ENCODE assay signal across 1 cellular context in the genomic region with DNA sequence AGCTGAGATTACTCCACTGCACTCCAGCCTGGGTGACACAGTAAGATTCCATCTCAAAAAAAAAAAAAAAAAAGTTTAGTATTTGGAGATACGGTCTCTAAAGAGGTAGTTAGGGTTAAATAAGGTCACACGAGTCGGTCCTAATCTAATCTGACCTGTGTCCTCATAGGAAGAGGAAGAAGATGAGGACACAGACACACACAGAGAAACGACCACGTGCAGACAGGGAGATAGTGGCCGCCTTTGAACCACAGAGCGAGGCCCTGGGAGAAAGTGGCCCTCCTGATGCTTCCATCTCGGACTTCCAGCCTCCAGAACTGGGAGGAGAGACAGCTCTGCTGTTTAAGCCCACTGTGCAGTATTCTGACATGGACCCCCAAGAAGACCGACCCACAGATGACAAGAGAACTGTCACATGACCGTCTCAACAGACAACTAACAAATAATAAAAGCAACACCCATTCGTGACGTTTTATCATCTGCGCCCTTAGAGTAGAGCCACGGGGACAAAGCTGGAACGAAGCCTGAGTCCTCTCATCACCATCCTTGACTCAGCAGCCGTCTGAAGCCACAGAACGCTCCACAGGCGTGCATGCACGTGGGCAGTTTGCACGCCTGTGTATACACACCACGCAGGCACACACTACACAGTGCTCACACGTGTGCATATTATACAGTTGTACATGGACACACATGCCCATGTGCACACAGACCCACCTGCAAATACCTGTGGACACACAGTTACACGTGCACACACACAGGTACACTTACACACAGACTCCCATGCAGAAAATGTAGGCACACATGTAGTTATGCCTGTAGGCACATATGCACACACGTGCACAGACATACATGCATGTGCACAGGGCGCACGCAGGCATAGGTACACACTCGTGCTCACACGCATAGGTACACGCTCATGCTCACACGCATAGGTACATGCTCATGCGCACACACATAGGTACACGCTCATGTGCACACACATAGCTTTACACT.
TF ChIP-seq lines count a peak whose summit lies in the region.

No MANE protein-coding gene starts in this region.

TF ChIP-seq in K562, 482 proteins besides CTCF, POLR2A, EP300 and RAD21 (continued from another document and continues in another):
- TF ChIP-seq, protein P1, sequence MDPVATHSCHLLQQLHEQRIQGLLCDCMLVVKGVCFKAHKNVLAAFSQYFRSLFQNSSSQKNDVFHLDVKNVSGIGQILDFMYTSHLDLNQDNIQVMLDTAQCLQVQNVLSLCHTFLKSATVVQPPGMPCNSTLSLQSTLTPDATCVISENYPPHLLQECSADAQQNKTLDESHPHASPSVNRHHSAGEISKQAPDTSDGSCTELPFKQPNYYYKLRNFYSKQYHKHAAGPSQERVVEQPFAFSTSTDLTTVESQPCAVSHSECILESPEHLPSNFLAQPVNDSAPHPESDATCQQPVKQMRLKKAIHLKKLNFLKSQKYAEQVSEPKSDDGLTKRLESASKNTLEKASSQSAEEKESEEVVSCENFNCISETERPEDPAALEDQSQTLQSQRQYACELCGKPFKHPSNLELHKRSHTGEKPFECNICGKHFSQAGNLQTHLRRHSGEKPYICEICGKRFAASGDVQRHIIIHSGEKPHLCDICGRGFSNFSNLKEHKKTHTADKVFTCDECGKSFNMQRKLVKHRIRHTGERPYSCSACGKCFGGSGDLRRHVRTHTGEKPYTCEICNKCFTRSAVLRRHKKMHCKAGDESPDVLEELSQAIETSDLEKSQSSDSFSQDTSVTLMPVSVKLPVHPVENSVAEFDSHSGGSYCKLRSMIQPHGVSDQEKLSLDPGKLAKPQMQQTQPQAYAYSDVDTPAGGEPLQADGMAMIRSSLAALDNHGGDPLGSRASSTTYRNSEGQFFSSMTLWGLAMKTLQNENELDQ (CRISPR knock-in tag; IDR thresholded peaks at IDR 0.05; ENCODE audit: borderline replicate concordance): no peak
- TF ChIP-seq ZNF282 (CRISPR knock-in tag; IDR thresholded peaks at IDR 0.05): peak; percentile 79; the same call in 1 of the 2 replicates
- TF ChIP-seq ZNF124 (CRISPR knock-in tag; IDR thresholded peaks at IDR 0.05): no peak
- no peak for TF ChIP-seq DMBX1 (CRISPR knock-in tag; IDR thresholded peaks at IDR 0.05; ENCODE audit: borderline replicate concordance)
- TF ChIP-seq BRCA1 (IDR thresholded peaks at IDR 0.05): no peak
- no peak for TF ChIP-seq BRCA1 (CRISPR knock-in tag; IDR thresholded peaks at IDR 0.05)
- no peak for TF ChIP-seq MIER1 (IDR thresholded peaks at IDR 0.05; ENCODE audit: low read depth)
- no peak for TF ChIP-seq JUND (IDR thresholded peaks at IDR 0.05; ENCODE audit: borderline replicate concordance, low read depth, low read length)
- TF ChIP-seq JUND (tag; IDR thresholded peaks at IDR 0.05; ENCODE audit: borderline replicate concordance, low read depth, low read length): peak; percentile 46; the same call in 2 of the 3 replicates
- TF ChIP-seq, protein P2, sequence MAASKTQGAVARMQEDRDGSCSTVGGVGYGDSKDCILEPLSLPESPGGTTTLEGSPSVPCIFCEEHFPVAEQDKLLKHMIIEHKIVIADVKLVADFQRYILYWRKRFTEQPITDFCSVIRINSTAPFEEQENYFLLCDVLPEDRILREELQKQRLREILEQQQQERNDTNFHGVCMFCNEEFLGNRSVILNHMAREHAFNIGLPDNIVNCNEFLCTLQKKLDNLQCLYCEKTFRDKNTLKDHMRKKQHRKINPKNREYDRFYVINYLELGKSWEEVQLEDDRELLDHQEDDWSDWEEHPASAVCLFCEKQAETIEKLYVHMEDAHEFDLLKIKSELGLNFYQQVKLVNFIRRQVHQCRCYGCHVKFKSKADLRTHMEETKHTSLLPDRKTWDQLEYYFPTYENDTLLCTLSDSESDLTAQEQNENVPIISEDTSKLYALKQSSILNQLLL (CRISPR knock-in tag; IDR thresholded peaks at IDR 0.05; ENCODE audit: borderline replicate concordance): no peak
- TF ChIP-seq SOX6 (IDR thresholded peaks at IDR 0.05): peak; percentile 79
- TF ChIP-seq PHF21A (IDR thresholded peaks at IDR 0.05; ENCODE audit: borderline replicate concordance, low read depth): no peak
- TF ChIP-seq, protein P3, sequence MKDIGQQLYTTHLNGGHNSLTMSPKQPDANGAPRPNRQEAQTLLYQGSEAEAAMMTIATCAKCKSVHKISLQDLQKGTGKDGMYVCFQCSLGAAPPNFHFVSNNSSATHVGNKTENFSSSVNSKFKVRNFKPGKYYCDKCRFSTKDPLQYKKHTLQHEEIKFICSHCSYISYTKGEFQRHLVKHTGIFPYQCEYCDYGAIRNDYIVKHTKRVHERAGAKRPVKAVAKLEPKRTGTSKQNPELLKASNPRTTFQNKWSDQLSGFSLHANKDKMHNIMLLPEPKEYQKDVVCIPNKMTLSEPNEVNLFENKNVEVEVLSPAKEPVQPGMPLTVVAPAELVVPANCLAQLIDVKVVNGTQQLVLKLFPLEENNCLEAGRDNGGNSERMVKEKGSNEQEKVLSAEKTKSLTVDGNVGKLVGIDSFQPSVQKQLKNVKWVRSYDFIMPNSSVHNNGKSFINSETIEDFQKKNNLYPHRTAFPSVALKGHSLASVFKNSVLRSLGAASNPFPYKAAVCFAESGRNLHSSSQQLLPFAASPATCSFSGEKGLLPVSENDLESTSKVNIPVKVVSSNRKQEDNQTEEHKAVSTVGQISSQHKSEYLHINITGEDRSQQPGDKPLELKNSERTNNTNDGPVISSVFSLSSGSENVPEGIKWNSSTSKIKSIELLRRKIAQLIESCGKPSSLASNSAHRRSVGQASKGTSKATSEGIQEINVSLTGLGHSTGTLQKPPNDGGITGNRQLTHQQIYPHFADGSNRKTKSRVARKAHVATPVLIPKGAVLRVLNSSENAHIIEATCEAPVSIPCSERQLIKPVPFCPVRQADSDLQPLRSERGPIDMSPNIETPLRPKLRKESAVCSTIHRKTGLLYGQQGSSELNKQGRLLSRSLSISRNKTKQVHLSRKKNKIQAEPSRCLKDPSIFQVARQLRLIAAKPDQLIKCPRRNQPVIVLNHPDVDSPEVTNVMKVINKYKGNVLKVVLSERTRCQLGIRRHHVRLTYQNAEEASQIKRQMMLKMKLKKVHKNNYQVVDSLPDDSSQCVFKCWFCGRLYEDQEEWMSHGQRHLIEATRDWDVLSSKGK (CRISPR knock-in tag; IDR thresholded peaks at IDR 0.05): no peak
- TF ChIP-seq PTTG1 (tag; IDR thresholded peaks at IDR 0.05; ENCODE audit: low read depth): no peak
- TF ChIP-seq JUN (IDR thresholded peaks at IDR 0.05; ENCODE audit: borderline replicate concordance, low read depth, low read length): no peak
- 0 out of 2 replicates have a peak, but pooled peaks have one; percentile 72 for TF ChIP-seq JUN (CRISPR knock-in tag; IDR thresholded peaks at IDR 0.05; ENCODE audit: borderline replicate concordance)
- TF ChIP-seq, protein P4, sequence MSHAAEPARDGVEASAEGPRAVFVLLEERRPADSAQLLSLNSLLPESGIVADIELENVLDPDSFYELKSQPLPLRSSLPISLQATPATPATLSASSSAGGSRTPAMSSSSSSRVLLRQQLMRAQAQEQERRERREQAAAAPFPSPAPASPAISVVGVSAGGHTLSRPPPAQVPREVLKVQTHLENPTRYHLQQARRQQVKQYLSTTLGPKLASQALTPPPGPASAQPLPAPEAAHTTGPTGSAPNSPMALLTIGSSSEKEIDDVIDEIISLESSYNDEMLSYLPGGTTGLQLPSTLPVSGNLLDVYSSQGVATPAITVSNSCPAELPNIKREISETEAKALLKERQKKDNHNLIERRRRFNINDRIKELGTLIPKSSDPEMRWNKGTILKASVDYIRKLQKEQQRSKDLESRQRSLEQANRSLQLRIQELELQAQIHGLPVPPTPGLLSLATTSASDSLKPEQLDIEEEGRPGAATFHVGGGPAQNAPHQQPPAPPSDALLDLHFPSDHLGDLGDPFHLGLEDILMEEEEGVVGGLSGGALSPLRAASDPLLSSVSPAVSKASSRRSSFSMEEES (CRISPR knock-in tag; IDR thresholded peaks at IDR 0.05): peak; percentile 91
- no peak for TF ChIP-seq SMARCB1 (IDR thresholded peaks at IDR 0.05; ENCODE audit: insufficient read length, low read depth)
- TF ChIP-seq, protein P5, sequence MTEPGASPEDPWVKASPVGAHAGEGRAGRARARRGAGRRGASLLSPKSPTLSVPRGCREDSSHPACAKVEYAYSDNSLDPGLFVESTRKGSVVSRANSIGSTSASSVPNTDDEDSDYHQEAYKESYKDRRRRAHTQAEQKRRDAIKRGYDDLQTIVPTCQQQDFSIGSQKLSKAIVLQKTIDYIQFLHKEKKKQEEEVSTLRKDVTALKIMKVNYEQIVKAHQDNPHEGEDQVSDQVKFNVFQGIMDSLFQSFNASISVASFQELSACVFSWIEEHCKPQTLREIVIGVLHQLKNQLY (CRISPR knock-in tag; conservative IDR thresholded peaks at IDR 0.05): no peak
- TF ChIP-seq RNF2 (IDR thresholded peaks at IDR 0.05): peak; percentile 24; the same call in 1 of the 2 replicates
- TF ChIP-seq, protein P6, sequence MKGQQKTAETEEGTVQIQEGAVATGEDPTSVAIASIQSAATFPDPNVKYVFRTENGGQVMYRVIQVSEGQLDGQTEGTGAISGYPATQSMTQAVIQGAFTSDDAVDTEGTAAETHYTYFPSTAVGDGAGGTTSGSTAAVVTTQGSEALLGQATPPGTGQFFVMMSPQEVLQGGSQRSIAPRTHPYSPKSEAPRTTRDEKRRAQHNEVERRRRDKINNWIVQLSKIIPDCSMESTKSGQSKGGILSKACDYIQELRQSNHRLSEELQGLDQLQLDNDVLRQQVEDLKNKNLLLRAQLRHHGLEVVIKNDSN (CRISPR knock-in tag; IDR thresholded peaks at IDR 0.05): peak; percentile 74
- no peak for TF ChIP-seq KAT7 (CRISPR knock-in tag; IDR thresholded peaks at IDR 0.05; ENCODE audit: borderline replicate concordance)
- TF ChIP-seq ESRRA (IDR thresholded peaks at IDR 0.05; ENCODE audit: borderline replicate concordance, low read depth): peak; percentile 72; the same call in 1 of the 2 replicates
- TF ChIP-seq KLF16 (IDR thresholded peaks at IDR 0.05): no peak
- TF ChIP-seq, protein P7, sequence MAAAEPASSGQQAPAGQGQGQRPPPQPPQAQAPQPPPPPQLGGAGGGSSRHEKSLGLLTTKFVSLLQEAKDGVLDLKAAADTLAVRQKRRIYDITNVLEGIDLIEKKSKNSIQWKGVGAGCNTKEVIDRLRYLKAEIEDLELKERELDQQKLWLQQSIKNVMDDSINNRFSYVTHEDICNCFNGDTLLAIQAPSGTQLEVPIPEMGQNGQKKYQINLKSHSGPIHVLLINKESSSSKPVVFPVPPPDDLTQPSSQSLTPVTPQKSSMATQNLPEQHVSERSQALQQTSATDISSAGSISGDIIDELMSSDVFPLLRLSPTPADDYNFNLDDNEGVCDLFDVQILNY (CRISPR knock-in tag; IDR thresholded peaks at IDR 0.05): no peak
- TF ChIP-seq ZNF583 (CRISPR knock-in tag; IDR thresholded peaks at IDR 0.05): no peak
- peak; percentile 39; the same call in 1 of the 2 replicates for TF ChIP-seq CEBPG (CRISPR knock-in tag; IDR thresholded peaks at IDR 0.05)
- TF ChIP-seq CEBPG (tag; conservative IDR thresholded peaks at IDR 0.05 in 1 of 2, IDR thresholded peaks at IDR 0.05 in 1 of 2): no peak
- TF ChIP-seq TAL1 (IDR thresholded peaks at IDR 0.05): peak; percentile 57
- no peak for TF ChIP-seq KDM2B (CRISPR knock-in tag; IDR thresholded peaks at IDR 0.05)
- TF ChIP-seq TCF3 (CRISPR knock-in tag; IDR thresholded peaks at IDR 0.05): peak; percentile 52
- no peak for TF ChIP-seq PRMT5 (CRISPR knock-in tag; IDR thresholded peaks at IDR 0.05)
- peak; percentile 28; the same call in 1 of the 2 replicates for TF ChIP-seq ZFX (CRISPR knock-in tag; IDR thresholded peaks at IDR 0.05)
- peak; percentile 90 for TF ChIP-seq MECOM (CRISPR knock-in tag; IDR thresholded peaks at IDR 0.05)
- TF ChIP-seq HMG20B (CRISPR knock-in tag; IDR thresholded peaks at IDR 0.05): no peak
- TF ChIP-seq ZC3H4 (CRISPR knock-in tag; IDR thresholded peaks at IDR 0.05; ENCODE audit: borderline replicate concordance): 0 out of 2 replicates have a peak, but pooled peaks have one; percentile 31
- TF ChIP-seq, protein P8, sequence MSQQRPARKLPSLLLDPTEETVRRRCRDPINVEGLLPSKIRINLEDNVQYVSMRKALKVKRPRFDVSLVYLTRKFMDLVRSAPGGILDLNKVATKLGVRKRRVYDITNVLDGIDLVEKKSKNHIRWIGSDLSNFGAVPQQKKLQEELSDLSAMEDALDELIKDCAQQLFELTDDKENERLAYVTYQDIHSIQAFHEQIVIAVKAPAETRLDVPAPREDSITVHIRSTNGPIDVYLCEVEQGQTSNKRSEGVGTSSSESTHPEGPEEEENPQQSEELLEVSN (IDR thresholded peaks at IDR 0.05; ENCODE audit: borderline replicate concordance in 1 of 2, extremely low read depth in 1 of 2, insufficient read depth in 1 of 2, insufficient read length in 1 of 2, low read depth in 1 of 2, low read length in 1 of 2, poor library complexity in 1 of 2, severe bottlenecking in 1 of 2): peak in 1 of 2 experiments; percentile 70
- peak; percentile 85 for TF ChIP-seq BHLHE40 (IDR thresholded peaks at IDR 0.05; ENCODE audit: low read length)
